ENCODE assay signal across 33 cellular contexts in genomic region chr9:99925542-99925941, GRCh38.
"Had no signal": no experiment of that assay in that cellular context is flagged by ENCODE, and none has a peak within 500 bp of the region (broad histone marks: within the 10 kb centered on the region; RNA-seq: fewer than 3 reads in every experiment).

No MANE protein-coding gene starts in this region.

- H3K27me3 ChIP-seq: gastrocnemius medialis, neutrophil, sigmoid colon, upper lobe of left lung, vagina had no signal

- H3K9me3 ChIP-seq: neutrophil, vagina had no signal

- H3K27ac ChIP-seq: epithelial cell of prostate, gastrocnemius medialis, neutrophil, sigmoid colon, upper lobe of left lung, vagina had no signal

- H3K4me1 ChIP-seq: gastrocnemius medialis, sigmoid colon, vagina had no signal

- H3K27me3 Mint-ChIP-seq: activated CD4-positive, alpha-beta T cell treated with anti-CD3 and anti-CD28 coated beads, Interleukin-2, amount 10 ng/mL, durations not matched to agents 7 days and 5 days; activated CD8-positive, alpha-beta T cell treated with anti-CD3 and anti-CD28 coated beads for 36 hours; naive B cell; progenitor cell of endocrine pancreas; stimulated activated memory B cell treated with anti-CD40 and anti-IgM and Interleukin-4, amounts not matched to agents 10 μg/mL and 1 μg/mL and 100 μg/mL, for 72 hours; stimulated activated naive CD8-positive, alpha-beta T cell treated with anti-CD3 and anti-CD28 coated beads, Interleukin-15, amount 100 ng/mL, for 72 hours had no signal

- ATAC-seq: activated CD8-positive, alpha-beta T cell treated with anti-CD3 and anti-CD28 coated beads for 36 hours; activated naive CD4-positive, alpha-beta T cell treated with anti-CD3 and anti-CD28 coated beads, Interleukin-2, amount 50 U/mL, for 72 hours; activated T-cell treated with anti-CD3 and anti-CD28 coated beads, Interleukin-2, amount 50 U/mL, for 72 hours; gastrocnemius medialis; left cardiac atrium; left ventricle myocardium superior; stimulated activated memory B cell treated with anti-CD40 and anti-IgM and Interleukin-4, amounts not matched to agents 10 μg/mL and 1 μg/mL and 100 μg/mL, for 72 hours; stimulated activated naive CD8-positive, alpha-beta T cell treated with anti-CD3 and anti-CD28 coated beads, Interleukin-15, amount 100 ng/mL, for 72 hours had no signal

- FAIRE-seq: colon had no signal

- H3K4me1 Mint-ChIP-seq: mesothelial cell of epicardium, nephron progenitor cell had no signal

- H3K27ac Mint-ChIP-seq: activated CD4-positive, alpha-beta T cell treated with anti-CD3 and anti-CD28 coated beads, Interleukin-2, amount 10 ng/mL, durations not matched to agents 7 days and 5 days; activated CD8-positive, alpha-beta T cell treated with anti-CD3 and anti-CD28 coated beads for 36 hours; activated naive CD4-positive, alpha-beta T cell treated with anti-CD3 and anti-CD28 coated beads, Interleukin-2, amount 50 U/mL, for 72 hours; activated T-cell treated with anti-CD3 and anti-CD28 coated beads, Interleukin-2, amount 50 U/mL, for 72 hours; mesothelial cell of epicardium; nephron progenitor cell; progenitor cell of endocrine pancreas; stimulated activated memory B cell treated with anti-CD40 and anti-IgM and Interleukin-4, amounts not matched to agents 10 μg/mL and 1 μg/mL and 100 μg/mL, for 72 hours; stimulated activated naive CD8-positive, alpha-beta T cell treated with anti-CD3 and anti-CD28 coated beads, Interleukin-15, amount 100 ng/mL, for 72 hours had no signal

- H3K4me3 ChIP-seq: gastrocnemius medialis, sigmoid colon, smooth muscle cell, upper lobe of left lung, vagina had no signal

- H3K4me3 Mint-ChIP-seq: activated CD4-positive, alpha-beta T cell treated with anti-CD3 and anti-CD28 coated beads, Interleukin-2, amount 10 ng/mL, durations not matched to agents 7 days and 5 days; activated CD8-positive, alpha-beta T cell treated with anti-CD3 and anti-CD28 coated beads for 36 hours; activated T-cell treated with anti-CD3 and anti-CD28 coated beads, Interleukin-2, amount 50 U/mL, for 72 hours; mesothelial cell of epicardium; naive B cell; nephron progenitor cell; stimulated activated memory B cell treated with anti-CD40 and anti-IgM and Interleukin-4, amounts not matched to agents 10 μg/mL and 1 μg/mL and 100 μg/mL, for 72 hours; stimulated activated naive CD8-positive, alpha-beta T cell treated with anti-CD3 and anti-CD28 coated beads, Interleukin-15, amount 100 ng/mL, for 72 hours had no signal

- DNase-seq: activated CD4-positive, alpha-beta T cell treated with anti-CD3 and anti-CD28 coated beads for 1 hour; activated CD4-positive, alpha-beta T cell treated with anti-CD3 and anti-CD28 coated beads, Interleukin-2, amount 10 ng/mL, durations not matched to agents 7 days and 5 days; activated CD8-positive, alpha-beta T cell treated with anti-CD3 and anti-CD28 coated beads for 36 hours; activated naive CD4-positive, alpha-beta T cell; activated T-cell treated with anti-CD3 and anti-CD28 coated beads for 4 hours; activated T-cell treated with anti-CD3 and anti-CD28 coated beads, Interleukin-2, amount 50 U/mL, for 72 hours; anterior cingulate cortex; dermis blood vessel endothelial cell; effector CD8-positive, alpha-beta T cell; gastrocnemius medialis; glutamatergic neuron; islet precursor cell; left cardiac atrium; left ventricle myocardium superior; naive B cell; nephron progenitor cell; retina; sigmoid colon; stimulated activated CD4-positive, alpha-beta T cell treated with anti-CD3 and anti-CD28 coated beads, Interleukin-1b, Interleukin-23, amount 100 ng/mL, for 48 hours; stimulated activated CD4-positive, alpha-beta T cell treated with anti-CD3 and anti-CD28 coated beads, Interleukin-4, amount 100 ng/mL, for 4 hours; stimulated activated CD8-positive, alpha-beta memory T cell treated with anti-CD3 and anti-CD28 coated beads, Interleukin-4, amount 100 ng/mL, for 48 hours; stimulated activated naive CD8-positive, alpha-beta T cell treated with anti-CD3 and anti-CD28 coated beads, Interleukin-15, amount 100 ng/mL, for 72 hours; substantia nigra; upper lobe of left lung had no signal
